ENCODE assay signal across 27 cellular contexts in the genomic region with DNA sequence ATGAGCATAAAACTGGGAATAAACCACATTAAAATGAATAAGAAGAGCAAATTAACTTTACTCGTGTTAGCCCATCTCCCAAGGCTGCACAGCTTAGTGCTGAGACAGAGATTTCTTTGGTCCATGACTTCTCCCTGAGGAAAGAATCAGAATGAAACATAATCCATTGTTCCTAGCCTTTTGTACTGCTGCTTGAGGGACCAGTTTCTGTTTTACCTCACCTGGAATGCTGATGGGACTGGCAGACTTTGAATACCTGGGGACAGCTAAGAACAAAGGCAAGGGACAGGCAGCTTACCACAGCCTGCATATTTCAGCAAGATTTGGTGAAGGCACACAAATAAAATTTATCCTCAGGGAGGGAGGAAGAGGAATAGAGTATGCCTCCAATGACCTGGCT.
DNase-seq lines count a peak whose midpoint lies in the region; ATAC-seq, FAIRE-seq and TF ChIP-seq lines count a peak whose summit lies in the region.
"Had no signal": no experiment of that assay in that cellular context is flagged by ENCODE, and none has a peak within 500 bp of the region (broad histone marks: within the 10 kb centered on the region; RNA-seq: fewer than 3 reads in every experiment).

No MANE protein-coding gene starts in this region.

- peak; percentile 57 for ATAC-seq in GM23338

- no peak overlapping the region for H3K9ac ChIP-seq in H1 (replicated peaks in 1 of 4; ENCODE audit: extremely low read depth in 1 of 4, low read depth in 3 of 4, low read length in 3 of 4)
- no peak overlapping the region for H3K9ac ChIP-seq in mesendoderm (ENCODE audit: low read length)
- H3K9ac ChIP-seq: BLaER1 had no signal

- H3K9me3 Mint-ChIP-seq in GM23338 (peaks cover 19% of the 10 kb centered on the region), mesothelial cell of epicardium (peaks cover 23% of the 10 kb centered on the region)

- no peaks in the 10 kb centered on the region for H3K27me3 Mint-ChIP-seq in GM23338 (ENCODE audit: insufficient read depth, low read depth, poor library complexity)
- H3K27me3 Mint-ChIP-seq in mesothelial cell of epicardium (ENCODE audit: low read depth): no peaks in the 10 kb centered on the region
- H3K27me3 Mint-ChIP-seq: CD4-positive, alpha-beta memory T cell; CD4-positive, CD25-positive, alpha-beta regulatory T cell; CD8-positive, alpha-beta memory T cell had no signal

- H3K23me2 ChIP-seq in H1 (ENCODE audit: low read depth, low read length): no peaks in the 10 kb centered on the region

- H3K36me3 ChIP-seq in GM23338 (ENCODE audit: insufficient read depth): no peaks in the 10 kb centered on the region; the same call in 1 of the 2 replicates
- H3K36me3 ChIP-seq in H1 (ENCODE audit: control insufficient read depth in 2 of 4, insufficient read depth in 4 of 4, low read length in 3 of 4): no peaks in the 10 kb centered on the region; a peak in 1 of 8 replicates
- no peaks in the 10 kb centered on the region for H3K36me3 ChIP-seq in mesendoderm (ENCODE audit: control insufficient read depth, insufficient read depth, low read length)
- H3K36me3 ChIP-seq: BE2C, BLaER1 had no signal

- H3K27me3 ChIP-seq in GM23338 (ENCODE audit: insufficient read depth) (no peaks in the 10 kb centered on the region), H1 (replicated peaks in 1 of 4; ENCODE audit: control insufficient read depth in 3 of 4, extremely low read depth in 1 of 4, insufficient read depth in 3 of 4, low read length in 3 of 4) (no peaks in the 10 kb centered on the region), mesendoderm (ENCODE audit: insufficient read depth, low read length, poor library complexity) (no peaks in the 10 kb centered on the region)
- H3K27me3 ChIP-seq: BE2C, BLaER1 had no signal

- no peaks in the 10 kb centered on the region for H3K9me2 ChIP-seq in GM23338 (ENCODE audit: insufficient read depth)

- H3F3A ChIP-seq in GM23338 (replicated peaks; ENCODE audit: low read depth): no peaks in the 10 kb centered on the region

- no peak for TF ChIP-seq CTCF in GM23338 (conservative IDR thresholded peaks at IDR 0.05; ENCODE audit: low read depth in 2 of 2)
- no peak for TF ChIP-seq CTCF in H1 (IDR thresholded peaks at IDR 0.05; ENCODE audit: control extremely low read depth in 1 of 3, insufficient read depth in 1 of 3, low read depth in 1 of 3, low read length in 3 of 3)
- TF ChIP-seq CTCF in mesothelial cell of epicardium (IDR thresholded peaks at IDR 0.05; ENCODE audit: unreplicated experiment): no peak

- no peak overlapping the region for H3K4ac ChIP-seq in H1 (replicated peaks; ENCODE audit: insufficient read length, low read depth, low read length)
- no peak overlapping the region for H3K4ac ChIP-seq in mesendoderm (ENCODE audit: low read depth, low read length)

- H3K27ac ChIP-seq in GM23338 (ENCODE audit: low read depth) (no peak overlapping the region), H1 (ENCODE audit: low read depth, low read length) (no peak overlapping the region), mesendoderm (ENCODE audit: low read depth, low read length) (no peak overlapping the region)
- H3K27ac ChIP-seq: BLaER1 had no signal

- no peak overlapping the region for H3K14ac ChIP-seq in H1 (ENCODE audit: insufficient read length)

- H4K20me1 ChIP-seq in GM23338 (replicated peaks; ENCODE audit: insufficient read depth) (no peaks in the 10 kb centered on the region), H1 (replicated peaks in 1 of 2; ENCODE audit: control insufficient read depth in 1 of 2, insufficient read depth in 2 of 2, low read length in 2 of 2) (no peaks in the 10 kb centered on the region)
- H4K20me1 ChIP-seq: BLaER1 had no signal

- no peak for TF ChIP-seq EP300 in H1 (IDR thresholded peaks at IDR 0.05; ENCODE audit: borderline replicate concordance in 1 of 2, low read depth in 2 of 2, low read length in 2 of 2)

- H3K4me2 ChIP-seq in GM23338 (no peak overlapping the region), H1 (ENCODE audit: insufficient read depth in 1 of 2, low read depth in 2 of 2, low read length in 2 of 2) (no peak overlapping the region; a peak in 1 of 4 replicates), mesendoderm (ENCODE audit: low read length) (no peak overlapping the region)
- H3K4me2 ChIP-seq: BLaER1 had no signal

- H3K79me2 ChIP-seq in GM23338 (replicated peaks; ENCODE audit: insufficient read depth): no peaks in the 10 kb centered on the region
- no peaks in the 10 kb centered on the region for H3K79me2 ChIP-seq in H1 (ENCODE audit: control insufficient read depth in 1 of 2, insufficient read depth in 2 of 2, low read length in 2 of 2)
- H3K79me2 ChIP-seq in mesendoderm (ENCODE audit: control insufficient read depth, insufficient read depth, low read length): no peaks in the 10 kb centered on the region

- H3K4me3 ChIP-seq in GM23338 (no peak overlapping the region), H1 (ENCODE audit: extremely low read depth in 1 of 4, insufficient read depth in 2 of 4, low read depth in 3 of 4, low read length in 4 of 4) (no peak overlapping the region), mesendoderm (ENCODE audit: low read length) (no peak overlapping the region)
- H3K4me3 ChIP-seq: BLaER1 had no signal

- no peak for TF ChIP-seq RAD21 in H1 (IDR thresholded peaks at IDR 0.05 in 1 of 2, conservative IDR thresholded peaks at IDR 0.05 in 1 of 2; ENCODE audit: low read depth in 2 of 2, low read length in 2 of 2)

- CTCF ChIA-PET in H1 (lab: Charles Lee; ENCODE audit: partially characterized antibody): interaction anchor here (1.0 kb wide), 1 partner anchor 176 kb away, joined by 3 read pairs; no protein-coding TSS in a partner anchor

- DNase-seq in GM23338 (ENCODE audit: low spot score): peak; percentile 31
- no peak for DNase-seq in H1 (ENCODE audit: low read depth in 1 of 2, low spot score in 2 of 2)
- peak; percentile 2 for DNase-seq in mesendoderm
- DNase-seq in mesothelial cell of epicardium (ENCODE audit: low spot score in 2 of 2, unreplicated experiment in 2 of 2): no peak
- DNase-seq in NK-92 (lab: John Stamatoyannopoulos, UW; ENCODE audit: unreplicated experiment): no peak
- no peak for DNase-seq in NCI-H1092 (lab: John Stamatoyannopoulos, UW)
- DNase-seq: 8988T; ACHN; BE2C; C1 segment of cervical spinal cord; CD4-positive, alpha-beta memory T cell; CD4-positive, CD25-positive, alpha-beta regulatory T cell; CD8-positive, alpha-beta memory T cell; COR-L47; DMS 273 treated with DMSO at 0.1 percent for 48 hours; DMS153; DMS53; DMS79; DND-41; EL; GF-D8 had no signal

- H3K79me1 ChIP-seq in H1 (ENCODE audit: low read depth, low read length) (no peaks in the 10 kb centered on the region), mesendoderm (ENCODE audit: low read length) (no peaks in the 10 kb centered on the region)

- no peak for TF ChIP-seq POLR2A in H1 (IDR thresholded peaks at IDR 0.05; ENCODE audit: control extremely low read depth in 1 of 2, low read depth in 2 of 2, low read length in 2 of 2)

- no peak overlapping the region for H2BK15ac ChIP-seq in H1 (ENCODE audit: low read length)
- H2BK15ac ChIP-seq in mesendoderm (replicated peaks; ENCODE audit: low read depth): no peak overlapping the region

- H4K91ac ChIP-seq in H1 (replicated peaks; ENCODE audit: insufficient read length, low read length): no peak overlapping the region

- no peak overlapping the region for H2BK20ac ChIP-seq in H1 (ENCODE audit: low read length)

- H2AFZ ChIP-seq in GM23338 (no peak overlapping the region), H1 (ENCODE audit: low read length) (0 out of 2 replicates have a peak overlapping the region, but pooled peaks have one; percentile 74)

- H3K4me1 Mint-ChIP-seq in GM23338 (peaks cover 2% of the 10 kb centered on the region; the same call in 1 of the 3 replicates), mesothelial cell of epicardium (peaks cover 1% of the 10 kb centered on the region)
- H3K4me1 Mint-ChIP-seq: CD4-positive, alpha-beta memory T cell; CD4-positive, CD25-positive, alpha-beta regulatory T cell; CD8-positive, alpha-beta memory T cell had no signal

- WGBS in H1 (ENCODE audit: extremely low coverage in 1 of 2, insufficient coverage in 1 of 2, insufficient read length in 1 of 2, insufficient replicate concordance in 2 of 2, low coverage in 1 of 2, low lambda C conversion rate in 2 of 2, missing lambda C conversion rate in 1 of 2), 2 experiments: 85% methylated on average over 1 of the region's 1 CpG; no CpG with 5 or more reads in 1 of the 2 experiments
- WGBS in mesendoderm (ENCODE audit: extremely low coverage, insufficient coverage, low lambda C conversion rate): no CpG with 5 or more reads among the region's 1 CpG

- H3K4me3 Mint-ChIP-seq in GM23338: no peak overlapping the region
- no peak overlapping the region for H3K4me3 Mint-ChIP-seq in mesothelial cell of epicardium
- H3K4me3 Mint-ChIP-seq: CD14-positive monocyte; CD4-positive, alpha-beta memory T cell; CD4-positive, CD25-positive, alpha-beta regulatory T cell; CD8-positive, alpha-beta memory T cell had no signal

- H2BK120ac ChIP-seq in H1 (replicated peaks; ENCODE audit: low read depth, low read length): no peak overlapping the region
- no peak overlapping the region for H2BK120ac ChIP-seq in mesendoderm (ENCODE audit: low read depth, low read length)

- peak; percentile 78 for FAIRE-seq in H1 (lab: Jason Lieb, UNC)
- FAIRE-seq: A204.1, G401.6, GM12891, GM19239 had no signal

- H2BK5ac ChIP-seq in H1 (ENCODE audit: low read depth, low read length) (no peak overlapping the region; the same call in 1 of the 2 replicates), mesendoderm (ENCODE audit: low read length) (no peak overlapping the region)

- H3K23ac ChIP-seq in H1 (ENCODE audit: insufficient read length): no peak overlapping the region
- no peak overlapping the region for H3K23ac ChIP-seq in mesendoderm (ENCODE audit: low read length)

- H3K36me3 Mint-ChIP-seq in GM23338 (ENCODE audit: low read depth) (peaks cover 14% of the 10 kb centered on the region; the same call in 2 of the 3 replicates), mesothelial cell of epicardium (peaks cover 2% of the 10 kb centered on the region)
- H3K36me3 Mint-ChIP-seq: CD14-positive monocyte; CD4-positive, alpha-beta memory T cell; CD4-positive, CD25-positive, alpha-beta regulatory T cell; CD8-positive, alpha-beta memory T cell had no signal

- H2BK12ac ChIP-seq in H1 (ENCODE audit: low read depth, low read length): no peak overlapping the region

- H3K9me3 ChIP-seq in H1 (ENCODE audit: insufficient read depth in 2 of 2, low read depth in 1 of 2, low read length in 1 of 2): peaks cover 2 to 8% of the 10 kb centered on the region in 2 experiments; a peak in 2 of 4 replicates
- H3K9me3 ChIP-seq: BE2C had no signal

- no peak overlapping the region for H3K27ac Mint-ChIP-seq in GM23338
- no peak overlapping the region for H3K27ac Mint-ChIP-seq in mesothelial cell of epicardium
- H3K27ac Mint-ChIP-seq: CD4-positive, alpha-beta memory T cell had no signal

- POLR2A ChIA-PET in H1 (lab: Charles Lee; ENCODE audit: partially characterized antibody): no interaction called here

- H3K56ac ChIP-seq in H1 (replicated peaks; ENCODE audit: insufficient read length, low read depth, low read length): no peak overlapping the region
- no peak overlapping the region for H3K56ac ChIP-seq in mesendoderm (ENCODE audit: low read length)

- H3K4me1 ChIP-seq in GM23338 (ENCODE audit: insufficient read depth): no peaks in the 10 kb centered on the region
- no peaks in the 10 kb centered on the region; a peak in 1 of 7 replicates for H3K4me1 ChIP-seq in H1 (replicated peaks in 1 of 4; ENCODE audit: control insufficient read depth in 3 of 4, insufficient read depth in 4 of 4, low read length in 3 of 4)
- no peaks in the 10 kb centered on the region for H3K4me1 ChIP-seq in mesendoderm (ENCODE audit: control insufficient read depth, low read depth, low read length)
- H3K4me1 ChIP-seq: BE2C, BLaER1 had no signal

- no peak overlapping the region for H4K5ac ChIP-seq in H1 (ENCODE audit: insufficient read length, low read depth, low read length)
- no peak overlapping the region for H4K5ac ChIP-seq in mesendoderm (ENCODE audit: low read length)

- H3K18ac ChIP-seq in H1 (ENCODE audit: extremely low read depth, low read length) (no peak overlapping the region), mesendoderm (ENCODE audit: low read length) (no peak overlapping the region)

- no peak overlapping the region for H4K8ac ChIP-seq in H1 (ENCODE audit: extremely low read depth, insufficient read depth, low read length)
- H4K8ac ChIP-seq in mesendoderm (ENCODE audit: low read depth, low read length): no peak overlapping the region

- no peak overlapping the region for H2AK5ac ChIP-seq in H1 (ENCODE audit: low read depth, low read length)
- no peak overlapping the region for H2AK5ac ChIP-seq in mesendoderm (ENCODE audit: low read length)

Comparison
In these comparisons a context has a peak if more than half of its experiments do, and no peak if none do; other contexts are left out.
1. DNase-seq: peak in GM23338 (single experiment) and mesendoderm (single experiment); none in H1 (0 of 2), mesothelial cell of epicardium (0 of 2), NK-92 (single experiment) and NCI-H1092 (single experiment).